In genomic region chr5:134524219-134524825, GRCh38 we compare ENCODE assay signal across 8 cellular contexts. TPM values are rescaled to one million over a fixed set of nuclear protein-coding genes. Genes with fewer than 3 reads are reported as not detected.
DNase-seq lines count a peak whose midpoint lies in the region; ATAC-seq and TF ChIP-seq lines count a peak whose summit lies in the region.

No MANE protein-coding gene starts in this region.

- H3K4me1 ChIP-seq in ascending aorta (peaks cover 0 to 20% of the 10 kb centered on the region in 2 donors), right cardiac atrium (ENCODE audit: control insufficient read depth, insufficient read depth, low read length) (peaks cover 8% of the 10 kb centered on the region)

- peak overlapping the region; percentile 80 to 98 for H3K4me3 ChIP-seq in ascending aorta
- peak overlapping the region; percentile 95 for H3K4me3 ChIP-seq in right cardiac atrium (ENCODE audit: low read length)

- intact Hi-C loops in ascending aorta (cut with DNase I) (loop anchor here (2.0 kb wide), 2 partner anchors 20 to 124 kb away; partner anchors contain the start of gene SEC24A), right cardiac atrium (cut with DNase I) (loop anchor here (2.0 to 10.0 kb wide), 5 partner anchors 57 to 112 kb away; partner anchors contain the start of gene CDKN2AIPNL (in 1 of the 4))

- peak; percentile 84 for DNase-seq in ELF-1 (ENCODE audit: low read depth, low spot score)
- peak; percentile 80 to 89 for DNase-seq in Kasumi-1 (lab: John Stamatoyannopoulos, UW)
- DNase-seq in T-helper 2 cell, result peak; percentile 32 to 81 (median 59)
- peak in 1 of 2 donors; percentile 92 for DNase-seq in ascending aorta (ENCODE audit: low spot score in 2 of 2)
- DNase-seq in right cardiac atrium, result peak; percentile 90 to 95 (median 94)
- peak; percentile 31 for DNase-seq in progenitor cell of endocrine pancreas (ENCODE audit: low spot score, unreplicated experiment)
- DNase-seq in ureter (ENCODE audit: low spot score), result peak; percentile 89

- H3K27me3 Mint-ChIP-seq in progenitor cell of endocrine pancreas, result peaks cover 29% of the 10 kb centered on the region

- H3K9me3 ChIP-seq in ascending aorta (no peaks in the 10 kb centered on the region), right cardiac atrium (ENCODE audit: control insufficient read depth, low read length) (no peaks in the 10 kb centered on the region)

- H3K9me3 Mint-ChIP-seq in progenitor cell of endocrine pancreas (ENCODE audit: low read depth), result no peaks in the 10 kb centered on the region

- WGBS in right cardiac atrium, result under 1% methylated on average over 43 of the region's 43 CpGs

- H3K27ac ChIP-seq in ascending aorta (peak overlapping the region; percentile 92 to 96), right cardiac atrium (ENCODE audit: low read length) (peak overlapping the region; percentile 100)

- H3K27me3 ChIP-seq in ascending aorta (no peaks in the 10 kb centered on the region), right cardiac atrium (ENCODE audit: control insufficient read depth, insufficient read depth) (no peaks in the 10 kb centered on the region)

- H3K4me3 Mint-ChIP-seq in progenitor cell of endocrine pancreas (ENCODE audit: low read depth), result peak overlapping the region; percentile 84

- H3K36me3 Mint-ChIP-seq in progenitor cell of endocrine pancreas (ENCODE audit: insufficient read depth), result no peaks in the 10 kb centered on the region

- peak overlapping the region; percentile 94 for H3K27ac Mint-ChIP-seq in progenitor cell of endocrine pancreas

- no peak for TF ChIP-seq CTCF in ascending aorta (IDR thresholded peaks at IDR 0.05)
- no peak for TF ChIP-seq CTCF in progenitor cell of endocrine pancreas (IDR thresholded peaks at IDR 0.05; ENCODE audit: unreplicated experiment)

- peak; percentile 57 to 58 for ATAC-seq in right cardiac atrium
- ATAC-seq in HG03460 (IDR thresholded peaks at IDR 0.05; ENCODE audit: unreplicated experiment), result no peak

- peaks cover 12% of the 10 kb centered on the region for H3K4me1 Mint-ChIP-seq in progenitor cell of endocrine pancreas (ENCODE audit: low read depth)

- no peaks in the 10 kb centered on the region for H3K36me3 ChIP-seq in ascending aorta

RNA-seq across cellular contexts. Expression of gene JADE2, which starts 1.1 kb away (rescaled TPM):
- 70.9 TPM for total RNA-seq in ascending aorta
- total RNA-seq in right cardiac atrium, result 10 to 100 TPM; 45.5 to 51.6 (median 48.3) TPM
- 18.6 TPM for polyA plus RNA-seq in right cardiac atrium
- total RNA-seq in progenitor cell of endocrine pancreas, result 6.7 and 7.8 TPM in 2 replicates
- total RNA-seq in ureter, result 68.7 TPM
